Comparison of ENCODE assay signal across 1 cellular context in the genomic region with DNA sequence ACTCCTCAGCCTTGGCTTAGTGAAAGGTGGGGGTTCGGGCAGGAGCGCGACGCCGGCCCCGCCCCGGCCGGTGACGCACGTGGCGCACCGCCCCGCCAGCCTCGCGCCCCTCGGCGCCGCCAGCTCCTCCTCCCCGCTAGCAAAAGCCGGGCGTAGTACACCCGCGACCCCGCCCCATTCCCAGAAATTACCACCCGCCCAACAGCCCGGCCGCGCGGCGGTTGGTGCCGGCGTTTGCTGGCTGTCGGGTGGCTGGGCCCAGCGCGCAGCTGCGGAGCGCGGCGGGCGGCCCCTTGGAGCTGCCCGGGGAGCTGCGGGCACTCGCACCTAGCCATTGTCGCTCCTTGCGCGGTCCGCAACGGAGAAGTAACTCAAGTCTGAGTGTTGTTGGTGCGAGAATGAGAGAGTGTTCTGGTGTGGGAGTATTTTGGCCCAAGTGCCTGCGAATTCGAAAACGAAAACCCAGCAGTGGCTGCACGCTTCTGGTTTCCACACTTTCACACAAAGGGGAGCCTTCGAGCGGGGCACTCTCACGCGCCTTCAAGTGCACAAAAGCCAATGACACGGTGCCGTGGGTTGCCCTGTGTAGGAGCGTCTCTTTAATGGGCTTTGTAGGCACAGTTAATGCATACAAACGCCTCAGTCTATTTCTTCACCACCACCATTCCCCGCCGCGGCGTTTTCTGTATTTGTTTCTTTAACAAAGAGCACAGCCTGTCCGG.
A peak's percentile ranks its signal among the peaks of the same experiment; 100 is the strongest.
TF ChIP-seq lines count a peak whose summit lies in the region.

No MANE protein-coding gene starts in this region.

TF ChIP-seq in SK-N-SH, 30 proteins besides CTCF, POLR2A, EP300 and RAD21 (continued from another document):
- TF ChIP-seq, protein P1, sequence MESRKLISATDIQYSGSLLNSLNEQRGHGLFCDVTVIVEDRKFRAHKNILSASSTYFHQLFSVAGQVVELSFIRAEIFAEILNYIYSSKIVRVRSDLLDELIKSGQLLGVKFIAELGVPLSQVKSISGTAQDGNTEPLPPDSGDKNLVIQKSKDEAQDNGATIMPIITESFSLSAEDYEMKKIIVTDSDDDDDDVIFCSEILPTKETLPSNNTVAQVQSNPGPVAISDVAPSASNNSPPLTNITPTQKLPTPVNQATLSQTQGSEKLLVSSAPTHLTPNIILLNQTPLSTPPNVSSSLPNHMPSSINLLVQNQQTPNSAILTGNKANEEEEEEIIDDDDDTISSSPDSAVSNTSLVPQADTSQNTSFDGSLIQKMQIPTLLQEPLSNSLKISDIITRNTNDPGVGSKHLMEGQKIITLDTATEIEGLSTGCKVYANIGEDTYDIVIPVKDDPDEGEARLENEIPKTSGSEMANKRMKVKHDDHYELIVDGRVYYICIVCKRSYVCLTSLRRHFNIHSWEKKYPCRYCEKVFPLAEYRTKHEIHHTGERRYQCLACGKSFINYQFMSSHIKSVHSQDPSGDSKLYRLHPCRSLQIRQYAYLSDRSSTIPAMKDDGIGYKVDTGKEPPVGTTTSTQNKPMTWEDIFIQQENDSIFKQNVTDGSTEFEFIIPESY (IDR thresholded peaks at IDR 0.05; ENCODE audit: borderline replicate concordance, low read depth) = no peak
- TF ChIP-seq RCOR1 (IDR thresholded peaks at IDR 0.05; ENCODE audit: low read length) = 0 out of 2 replicates have a peak, but pooled peaks have one; percentile 6
- no peak for TF ChIP-seq GABPA (IDR thresholded peaks at IDR 0.05; ENCODE audit: low read depth)
- peak; percentile 21; the same call in 1 of the 2 replicates for TF ChIP-seq TCF12 (IDR thresholded peaks at IDR 0.05)
- peak; percentile 80; the same call in 1 of the 2 replicates for TF ChIP-seq TAF1 (IDR thresholded peaks at IDR 0.05; ENCODE audit: borderline replicate concordance, low read depth, low read length)
- TF ChIP-seq CHD2 (IDR thresholded peaks at IDR 0.05; ENCODE audit: low read length, partially characterized antibody) = peak; percentile 50
- TF ChIP-seq, protein P2, sequence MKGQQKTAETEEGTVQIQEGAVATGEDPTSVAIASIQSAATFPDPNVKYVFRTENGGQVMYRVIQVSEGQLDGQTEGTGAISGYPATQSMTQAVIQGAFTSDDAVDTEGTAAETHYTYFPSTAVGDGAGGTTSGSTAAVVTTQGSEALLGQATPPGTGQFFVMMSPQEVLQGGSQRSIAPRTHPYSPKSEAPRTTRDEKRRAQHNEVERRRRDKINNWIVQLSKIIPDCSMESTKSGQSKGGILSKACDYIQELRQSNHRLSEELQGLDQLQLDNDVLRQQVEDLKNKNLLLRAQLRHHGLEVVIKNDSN (IDR thresholded peaks at IDR 0.05; ENCODE audit: borderline replicate concordance, low read depth) = no peak; the same call in 1 of the 2 replicates
- no peak; the same call in 1 of the 2 replicates for TF ChIP-seq FOXM1 (IDR thresholded peaks at IDR 0.05; ENCODE audit: low read depth)
- TF ChIP-seq SMC3 (IDR thresholded peaks at IDR 0.05; ENCODE audit: low read depth, low read length) = no peak
- TF ChIP-seq TEAD4 (IDR thresholded peaks at IDR 0.05; ENCODE audit: borderline replicate concordance, insufficient read depth) = no peak
- TF ChIP-seq, protein P3, sequence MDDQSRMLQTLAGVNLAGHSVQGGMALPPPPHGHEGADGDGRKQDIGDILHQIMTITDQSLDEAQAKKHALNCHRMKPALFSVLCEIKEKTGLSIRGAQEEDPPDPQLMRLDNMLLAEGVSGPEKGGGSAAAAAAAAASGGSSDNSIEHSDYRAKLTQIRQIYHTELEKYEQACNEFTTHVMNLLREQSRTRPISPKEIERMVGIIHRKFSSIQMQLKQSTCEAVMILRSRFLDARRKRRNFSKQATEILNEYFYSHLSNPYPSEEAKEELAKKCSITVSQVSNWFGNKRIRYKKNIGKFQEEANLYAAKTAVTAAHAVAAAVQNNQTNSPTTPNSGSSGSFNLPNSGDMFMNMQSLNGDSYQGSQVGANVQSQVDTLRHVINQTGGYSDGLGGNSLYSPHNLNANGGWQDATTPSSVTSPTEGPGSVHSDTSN (IDR thresholded peaks at IDR 0.05) = no peak
- no peak for TF ChIP-seq MEF2A (IDR thresholded peaks at IDR 0.05; ENCODE audit: borderline replicate concordance, low read depth)
- TF ChIP-seq, protein P4, sequence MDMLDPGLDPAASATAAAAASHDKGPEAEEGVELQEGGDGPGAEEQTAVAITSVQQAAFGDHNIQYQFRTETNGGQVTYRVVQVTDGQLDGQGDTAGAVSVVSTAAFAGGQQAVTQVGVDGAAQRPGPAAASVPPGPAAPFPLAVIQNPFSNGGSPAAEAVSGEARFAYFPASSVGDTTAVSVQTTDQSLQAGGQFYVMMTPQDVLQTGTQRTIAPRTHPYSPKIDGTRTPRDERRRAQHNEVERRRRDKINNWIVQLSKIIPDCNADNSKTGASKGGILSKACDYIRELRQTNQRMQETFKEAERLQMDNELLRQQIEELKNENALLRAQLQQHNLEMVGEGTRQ (IDR thresholded peaks at IDR 0.05; ENCODE audit: borderline replicate concordance, low read depth, low read length) = no peak; the same call in 1 of the 2 replicates
- no peak for TF ChIP-seq FOXJ3 (CRISPR knock-in tag; IDR thresholded peaks at IDR 0.05)
- peak; percentile 51 for TF ChIP-seq NRF1 (IDR thresholded peaks at IDR 0.05; ENCODE audit: low read depth, low read length)
- no peak for TF ChIP-seq FOSL2 (IDR thresholded peaks at IDR 0.05; ENCODE audit: borderline replicate concordance, low read depth)
- TF ChIP-seq, protein P5, sequence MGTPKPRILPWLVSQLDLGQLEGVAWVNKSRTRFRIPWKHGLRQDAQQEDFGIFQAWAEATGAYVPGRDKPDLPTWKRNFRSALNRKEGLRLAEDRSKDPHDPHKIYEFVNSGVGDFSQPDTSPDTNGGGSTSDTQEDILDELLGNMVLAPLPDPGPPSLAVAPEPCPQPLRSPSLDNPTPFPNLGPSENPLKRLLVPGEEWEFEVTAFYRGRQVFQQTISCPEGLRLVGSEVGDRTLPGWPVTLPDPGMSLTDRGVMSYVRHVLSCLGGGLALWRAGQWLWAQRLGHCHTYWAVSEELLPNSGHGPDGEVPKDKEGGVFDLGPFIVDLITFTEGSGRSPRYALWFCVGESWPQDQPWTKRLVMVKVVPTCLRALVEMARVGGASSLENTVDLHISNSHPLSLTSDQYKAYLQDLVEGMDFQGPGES (IDR thresholded peaks at IDR 0.05; ENCODE audit: low read depth, low read length) = no peak
- TF ChIP-seq, protein P6, sequence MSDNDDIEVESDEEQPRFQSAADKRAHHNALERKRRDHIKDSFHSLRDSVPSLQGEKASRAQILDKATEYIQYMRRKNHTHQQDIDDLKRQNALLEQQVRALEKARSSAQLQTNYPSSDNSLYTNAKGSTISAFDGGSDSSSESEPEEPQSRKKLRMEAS (IDR thresholded peaks at IDR 0.05; ENCODE audit: low read depth) = peak; percentile 75
- TF ChIP-seq YY1 (IDR thresholded peaks at IDR 0.05; ENCODE audit: low read depth) = no peak; the same call in 1 of the 2 replicates
- TF ChIP-seq MXI1 (IDR thresholded peaks at IDR 0.05; ENCODE audit: low read depth, low read length) = peak; percentile 93
- peak; percentile 12; the same call in 1 of the 2 replicates for TF ChIP-seq RFX5 (IDR thresholded peaks at IDR 0.05; ENCODE audit: low read length)
- no peak for TF ChIP-seq GATA2 (CRISPR knock-in tag; IDR thresholded peaks at IDR 0.05)
